Comparison of ENCODE assay signal across 1 cellular context in the genomic region with DNA sequence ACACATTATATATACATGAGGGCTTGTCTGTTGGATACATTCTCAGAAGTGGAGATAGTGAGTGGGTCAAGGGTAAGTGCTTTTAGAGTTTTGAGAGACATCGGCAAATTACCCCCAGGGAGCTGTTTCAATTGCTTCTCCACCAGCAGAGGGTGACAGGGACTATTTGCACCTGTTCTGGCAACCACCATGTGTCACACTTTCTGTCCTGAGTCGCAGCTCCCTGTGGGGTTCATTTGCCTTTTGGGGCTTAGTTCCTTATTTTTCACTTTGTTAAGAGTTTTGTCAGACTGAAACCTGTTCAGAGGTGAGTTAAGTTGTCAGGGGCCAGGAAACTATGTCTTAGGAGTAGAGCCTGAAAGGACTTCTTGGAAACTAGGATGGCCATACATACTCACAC.
TF ChIP-seq lines count a peak whose summit lies in the region.

No MANE protein-coding gene starts in this region.

TF ChIP-seq in GM23338, 12 proteins besides CTCF, POLR2A, EP300 and RAD21 (continued from another document):
- TF ChIP-seq, protein P1, sequence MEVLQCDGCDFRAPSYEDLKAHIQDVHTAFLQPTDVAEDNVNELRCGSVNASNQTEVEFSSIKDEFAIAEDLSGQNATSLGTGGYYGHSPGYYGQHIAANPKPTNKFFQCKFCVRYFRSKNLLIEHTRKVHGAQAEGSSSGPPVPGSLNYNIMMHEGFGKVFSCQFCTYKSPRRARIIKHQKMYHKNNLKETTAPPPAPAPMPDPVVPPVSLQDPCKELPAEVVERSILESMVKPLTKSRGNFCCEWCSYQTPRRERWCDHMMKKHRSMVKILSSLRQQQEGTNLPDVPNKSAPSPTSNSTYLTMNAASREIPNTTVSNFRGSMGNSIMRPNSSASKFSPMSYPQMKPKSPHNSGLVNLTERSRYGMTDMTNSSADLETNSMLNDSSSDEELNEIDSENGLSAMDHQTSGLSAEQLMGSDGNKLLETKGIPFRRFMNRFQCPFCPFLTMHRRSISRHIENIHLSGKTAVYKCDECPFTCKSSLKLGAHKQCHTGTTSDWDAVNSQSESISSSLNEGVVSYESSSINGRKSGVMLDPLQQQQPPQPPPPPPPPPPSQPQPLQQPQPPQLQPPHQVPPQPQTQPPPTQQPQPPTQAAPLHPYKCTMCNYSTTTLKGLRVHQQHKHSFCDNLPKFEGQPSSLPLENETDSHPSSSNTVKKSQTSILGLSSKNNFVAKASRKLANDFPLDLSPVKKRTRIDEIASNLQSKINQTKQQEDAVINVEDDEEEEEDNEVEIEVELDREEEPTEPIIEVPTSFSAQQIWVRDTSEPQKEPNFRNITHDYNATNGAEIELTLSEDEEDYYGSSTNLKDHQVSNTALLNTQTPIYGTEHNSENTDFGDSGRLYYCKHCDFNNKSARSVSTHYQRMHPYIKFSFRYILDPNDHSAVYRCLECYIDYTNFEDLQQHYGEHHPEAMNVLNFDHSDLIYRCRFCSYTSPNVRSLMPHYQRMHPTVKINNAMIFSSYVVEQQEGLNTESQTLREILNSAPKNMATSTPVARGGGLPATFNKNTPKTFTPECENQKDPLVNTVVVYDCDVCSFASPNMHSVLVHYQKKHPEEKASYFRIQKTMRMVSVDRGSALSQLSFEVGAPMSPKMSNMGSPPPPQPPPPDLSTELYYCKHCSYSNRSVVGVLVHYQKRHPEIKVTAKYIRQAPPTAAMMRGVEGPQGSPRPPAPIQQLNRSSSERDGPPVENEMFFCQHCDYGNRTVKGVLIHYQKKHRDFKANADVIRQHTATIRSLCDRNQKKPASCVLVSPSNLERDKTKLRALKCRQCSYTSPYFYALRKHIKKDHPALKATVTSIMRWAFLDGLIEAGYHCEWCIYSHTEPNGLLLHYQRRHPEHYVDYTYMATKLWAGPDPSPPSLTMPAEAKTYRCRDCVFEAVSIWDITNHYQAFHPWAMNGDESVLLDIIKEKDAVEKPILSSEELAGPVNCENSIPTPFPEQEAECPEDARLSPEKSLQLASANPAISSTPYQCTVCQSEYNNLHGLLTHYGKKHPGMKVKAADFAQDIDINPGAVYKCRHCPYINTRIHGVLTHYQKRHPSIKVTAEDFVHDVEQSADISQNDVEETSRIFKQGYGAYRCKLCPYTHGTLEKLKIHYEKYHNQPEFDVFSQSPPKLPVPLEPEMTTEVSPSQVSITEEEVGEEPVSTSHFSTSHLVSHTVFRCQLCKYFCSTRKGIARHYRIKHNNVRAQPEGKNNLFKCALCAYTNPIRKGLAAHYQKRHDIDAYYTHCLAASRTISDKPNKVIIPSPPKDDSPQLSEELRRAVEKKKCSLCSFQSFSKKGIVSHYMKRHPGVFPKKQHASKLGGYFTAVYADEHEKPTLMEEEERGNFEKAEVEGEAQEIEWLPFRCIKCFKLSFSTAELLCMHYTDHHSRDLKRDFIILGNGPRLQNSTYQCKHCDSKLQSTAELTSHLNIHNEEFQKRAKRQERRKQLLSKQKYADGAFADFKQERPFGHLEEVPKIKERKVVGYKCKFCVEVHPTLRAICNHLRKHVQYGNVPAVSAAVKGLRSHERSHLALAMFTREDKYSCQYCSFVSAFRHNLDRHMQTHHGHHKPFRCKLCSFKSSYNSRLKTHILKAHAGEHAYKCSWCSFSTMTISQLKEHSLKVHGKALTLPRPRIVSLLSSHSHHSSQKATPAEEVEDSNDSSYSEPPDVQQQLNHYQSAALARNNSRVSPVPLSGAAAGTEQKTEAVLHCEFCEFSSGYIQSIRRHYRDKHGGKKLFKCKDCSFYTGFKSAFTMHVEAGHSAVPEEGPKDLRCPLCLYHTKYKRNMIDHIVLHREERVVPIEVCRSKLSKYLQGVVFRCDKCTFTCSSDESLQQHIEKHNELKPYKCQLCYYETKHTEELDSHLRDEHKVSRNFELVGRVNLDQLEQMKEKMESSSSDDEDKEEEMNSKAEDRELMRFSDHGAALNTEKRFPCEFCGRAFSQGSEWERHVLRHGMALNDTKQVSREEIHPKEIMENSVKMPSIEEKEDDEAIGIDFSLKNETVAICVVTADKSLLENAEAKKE (CRISPR knock-in tag; IDR thresholded peaks at IDR 0.05): no peak
- no peak for TF ChIP-seq CREB1 (CRISPR knock-in tag; IDR thresholded peaks at IDR 0.05; ENCODE audit: low read depth)
